Comparison of ENCODE assay signal across 15 cellular contexts in genomic region chr22:38725900-38726655, GRCh38.
"Had no signal": no experiment of that assay in that cellular context is flagged by ENCODE, and none has a peak within 500 bp of the region (broad histone marks: within the 10 kb centered on the region; RNA-seq: fewer than 3 reads in every experiment).

No MANE protein-coding gene starts in this region.

- H3K4me2 ChIP-seq: SK-N-SH had no signal

- H3K4me3 Mint-ChIP-seq: neural crest cell, WTC11 had no signal

- DNase-seq: activated CD4-positive, alpha-beta T cell treated with anti-CD3 and anti-CD28 coated beads, Interleukin-2, amount 50 U/mL, for 1 hour; activated gamma-delta T cell treated with Interleukin-2 at 50 U/mL for 16 hours; activated T-cell treated with anti-CD3 and anti-CD28 coated beads for 4 hours; amniotic stem cell; foreskin keratinocyte; islet precursor cell; left ventricle myocardium inferior; mesenchymal stem cell; SK-N-SH; stimulated activated CD4-positive, alpha-beta T cell treated with anti-CD3 and anti-CD28 coated beads, Interleukin-4, amount 100 ng/mL, for 4 hours; uterus had no signal

- H3K9me3 ChIP-seq: left ventricle myocardium inferior, pancreas, SK-N-SH, tibial artery, uterus had no signal

- ATAC-seq: foreskin keratinocyte, pancreas, WTC11 had no signal

- H3K4me1 Mint-ChIP-seq: neural crest cell, WTC11 had no signal

- H3K27ac Mint-ChIP-seq: WTC11 had no signal

- H3K27ac ChIP-seq: foreskin keratinocyte, left ventricle myocardium inferior, pancreas, tibial artery, uterus had no signal

- H3K27me3 ChIP-seq: foreskin keratinocyte, pancreas, tibial artery, uterus had no signal

- H3K4me1 ChIP-seq: foreskin keratinocyte, uterus had no signal

- H3K9me3 Mint-ChIP-seq: neural crest cell, WTC11 had no signal

- H3K9ac ChIP-seq: SK-N-SH had no signal

- H3K36me3 ChIP-seq: uterus had no signal

- H3K9me2 ChIP-seq: SK-N-SH had no signal

- H3K4me3 ChIP-seq: left ventricle myocardium inferior, pancreas, tibial artery, uterus had no signal
